ENCODE assay signal across 15 cellular contexts in the genomic region with DNA sequence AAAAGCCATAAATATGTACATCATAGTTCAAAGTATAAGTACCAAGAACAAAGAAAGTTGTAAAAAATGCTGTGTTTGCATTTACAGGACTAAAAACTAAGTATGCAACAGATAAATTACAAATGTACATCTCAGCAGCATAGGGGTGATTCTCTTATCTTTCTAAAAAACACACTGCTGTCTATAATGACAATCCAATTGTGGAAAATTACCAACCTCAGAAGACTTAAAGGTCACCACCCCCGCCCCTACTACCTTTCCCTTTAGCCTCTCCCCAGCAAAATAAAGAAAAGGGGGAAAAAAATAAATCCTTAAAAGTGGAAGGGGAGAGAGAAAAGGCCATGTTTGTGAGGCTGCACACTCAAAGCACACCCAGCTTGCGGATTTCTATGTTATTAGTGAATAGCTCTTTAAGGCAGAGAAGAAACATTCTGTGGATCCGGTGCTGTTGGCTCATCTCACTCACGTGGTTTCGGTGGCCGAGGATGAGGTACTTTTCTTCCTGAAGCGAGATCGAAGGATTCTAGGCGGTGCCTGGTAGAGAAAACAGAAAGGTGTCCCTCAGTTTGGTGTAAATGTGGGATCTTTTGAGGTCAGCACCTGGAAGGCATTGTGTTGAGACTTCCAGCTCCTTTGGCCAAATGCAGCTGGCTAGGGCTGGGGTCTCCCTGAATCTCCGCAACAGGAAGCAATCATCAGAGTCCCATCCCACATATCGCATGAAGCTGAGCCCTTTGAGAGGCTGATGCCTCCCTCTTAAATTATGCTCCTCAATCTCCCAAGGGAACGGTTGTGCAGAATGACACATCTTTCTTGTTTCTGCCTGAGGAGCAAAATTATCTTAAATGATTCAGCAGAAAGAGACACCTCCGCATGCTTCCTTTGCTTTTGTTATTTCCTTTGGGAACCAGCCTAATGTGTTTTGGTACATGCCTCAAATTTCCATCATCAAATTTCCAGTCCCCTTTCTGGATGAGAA. TPM values are rescaled to one million over a fixed set of nuclear protein-coding genes. Genes with fewer than 3 reads are reported as not detected.
DNase-seq lines count a peak whose midpoint lies in the region; ATAC-seq, FAIRE-seq and TF ChIP-seq lines count a peak whose summit lies in the region.
"Had no signal": no experiment of that assay in that cellular context is flagged by ENCODE, and none has a peak within 500 bp of the region (broad histone marks: within the 10 kb centered on the region; RNA-seq: fewer than 3 reads in every experiment).

No MANE protein-coding gene starts in this region.

- no peak for FAIRE-seq in astrocyte (lab: Jason Lieb, UNC)

- H3K56ac ChIP-seq in IMR-90 (ENCODE audit: extremely low read depth, insufficient read depth, low read length): no peak overlapping the region

- no peak overlapping the region for H2BK15ac ChIP-seq in IMR-90 (ENCODE audit: low read depth, low read length)

- H3K36me3 Mint-ChIP-seq in astrocyte (ENCODE audit: low read depth, unreplicated experiment): peaks cover 3% of the 10 kb centered on the region
- H3K36me3 Mint-ChIP-seq in activated CD8-positive, alpha-beta memory T cell treated with anti-CD3 and anti-CD28 coated beads, Interleukin-2, amount 10 ng/mL, durations not matched to agents 7 days and 5 days: peaks cover 18% of the 10 kb centered on the region

- in situ Hi-C loops in IMR-90 (cut with MboI; ENCODE audit: low sequenced_read_pairs): no loop called here

- H4K20me1 ChIP-seq in IMR-90 (ENCODE audit: insufficient read depth, low read length) (no peaks in the 10 kb centered on the region), astrocyte (ENCODE audit: insufficient read depth, low read length) (no peaks in the 10 kb centered on the region)

- H2AK9ac ChIP-seq in IMR-90 (replicated peaks; ENCODE audit: low read depth, low read length, poor library complexity): no peak overlapping the region

- dilution Hi-C loops in IMR-90 (cut with HindIII; ENCODE audit: low sequenced_read_pairs, unreplicated experiment): no loop called here

- TF ChIP-seq CTCF in AG04449 (IDR thresholded peaks at IDR 0.05; ENCODE audit: insufficient read depth, low read length, missing control alignments): no peak
- TF ChIP-seq CTCF in IMR-90 (conservative IDR thresholded peaks at IDR 0.05; ENCODE audit: low read depth, low read length): no peak
- no peak for TF ChIP-seq CTCF in astrocyte (IDR thresholded peaks at IDR 0.05; ENCODE audit: insufficient read depth, low read depth, low read length)

- H2BK20ac ChIP-seq in IMR-90 (ENCODE audit: low read depth, low read length): no peak overlapping the region

- no peak overlapping the region for H3K14ac ChIP-seq in IMR-90 (replicated peaks; ENCODE audit: low read depth, low read length)

- H3K4me3 ChIP-seq in AG04449 (ENCODE audit: low read depth, low read length) (peak overlapping the region; percentile 36), IMR-90 (ENCODE audit: insufficient read depth, low read depth, low read length) (no peak overlapping the region), astrocyte (ENCODE audit: insufficient read depth, low read depth, low read length) (no peak overlapping the region)
- H3K4me3 ChIP-seq: stomach had no signal

- no peak overlapping the region for H2AK5ac ChIP-seq in IMR-90 (ENCODE audit: low read depth, low read length)

- no peak overlapping the region for H3K4ac ChIP-seq in IMR-90 (ENCODE audit: low read depth, low read length)

- H2BK120ac ChIP-seq in IMR-90 (ENCODE audit: low read depth, low read length): no peak overlapping the region

- no peak overlapping the region for H3K27ac Mint-ChIP-seq in astrocyte (ENCODE audit: unreplicated experiment)
- H3K27ac Mint-ChIP-seq in activated CD8-positive, alpha-beta memory T cell treated with anti-CD3 and anti-CD28 coated beads, Interleukin-2, amount 10 ng/mL, durations not matched to agents 7 days and 5 days: no peak overlapping the region
- H3K27ac Mint-ChIP-seq: T-helper 2 cell treated with Interferon-gamma antibody and Interleukin-4, amounts not matched to agents 5 μg/mL and 100 μg/mL, for 36 hours had no signal

- no TSS peak for BruUV-seq in IMR-90 (replicated peaks; lab: Mats Ljungman, UMichigan)

- no peaks in the 10 kb centered on the region for H3K9me1 ChIP-seq in IMR-90 (ENCODE audit: insufficient read depth, low read length)

- H4K91ac ChIP-seq in IMR-90 (ENCODE audit: insufficient read depth, low read depth, low read length): no peak overlapping the region

- CTCF ChIA-PET in AG04449 (lab: Yijun Ruan, JAX): interaction anchor here (1.4 to 12.2 kb wide), 2 partner anchors 9 to 153 kb away, joined by 3 to 195 read pairs; no protein-coding TSS in a partner anchor
- CTCF ChIA-PET in IMR-90 (lab: Yijun Ruan, JAX): no interaction called here
- CTCF ChIA-PET in activated CD8-positive, alpha-beta memory T cell treated with anti-CD3 and anti-CD28 coated beads, Interleukin-2, amount 10 ng/mL, durations not matched to agents 7 days and 5 days (lab: Charles Lee): no interaction called here

- H3K27me3 ChIP-seq in IMR-90 (ENCODE audit: control insufficient read depth, insufficient read depth, low read length): no peaks in the 10 kb centered on the region
- H3K27me3 ChIP-seq in astrocyte (ENCODE audit: insufficient read depth, low read length): no peaks in the 10 kb centered on the region
- H3K27me3 ChIP-seq: stomach had no signal

- no peaks in the 10 kb centered on the region for H3K79me2 ChIP-seq in astrocyte (ENCODE audit: insufficient read depth, low read length)

- TF ChIP-seq RAD21 in IMR-90 (IDR thresholded peaks at IDR 0.05; ENCODE audit: low read length): no peak

- intact Hi-C loops in IMR-90 (cut with micrococcal nuclease): no loop called here

- H4K8ac ChIP-seq in IMR-90 (ENCODE audit: low read depth in 2 of 2, low read length in 2 of 2): no peak overlapping the region

- H3K9me3 ChIP-seq in IMR-90 (ENCODE audit: control insufficient read depth, insufficient read depth, low read length): no peaks in the 10 kb centered on the region
- no peaks in the 10 kb centered on the region for H3K9me3 ChIP-seq in astrocyte (ENCODE audit: insufficient read depth, low read depth, low read length)
- H3K9me3 ChIP-seq: stomach had no signal

- DNase-seq in AG04449 (ENCODE audit: low read depth, low spot score): peak; percentile 55
- no peak for DNase-seq in IMR-90
- peak; percentile 36 for DNase-seq in astrocyte (ENCODE audit: low read depth)
- DNase-seq in middle frontal gyrus (ENCODE audit: extremely low spot score, low spot score): peak; percentile 34
- DNase-seq in activated CD4-positive, CD25-positive, alpha-beta regulatory T cell (lab: John Stamatoyannopoulos, UW): no peak
- DNase-seq in NCI-H2029 treated with DMSO at 0.1 percent for 48 hours (lab: John Stamatoyannopoulos, UW): no peak
- no peak for DNase-seq in activated CD8-positive, alpha-beta memory T cell treated with anti-CD3 and anti-CD28 coated beads, Interleukin-2, amount 10 ng/mL, durations not matched to agents 7 days and 5 days
- DNase-seq: CD4-positive, alpha-beta memory T cell; islet precursor cell; stimulated activated CD4-positive, alpha-beta T cell treated with anti-CD3 and anti-CD28 coated beads, Interleukin-1b, Interleukin-23, amount 100 ng/mL, for 48 hours; stomach had no signal

- H3K9ac ChIP-seq in IMR-90 (ENCODE audit: low read depth, low read length) (no peak overlapping the region), astrocyte (ENCODE audit: low read length) (peak overlapping the region; percentile 21)

- ATAC-seq in IMR-90 (ENCODE audit: low read depth): no peak
- ATAC-seq in activated CD8-positive, alpha-beta memory T cell treated with anti-CD3 and anti-CD28 coated beads, Interleukin-2, amount 10 ng/mL, durations not matched to agents 7 days and 5 days: no peak
- ATAC-seq in activated CD4-positive, CD25-positive, alpha-beta regulatory T cell treated with anti-CD3 and anti-CD28 coated beads, Interleukin-2, amount 50 U/mL, for 24 hours: no peak

- H3K27ac ChIP-seq in IMR-90 (ENCODE audit: insufficient read depth, low read length): no peak overlapping the region
- H3K27ac ChIP-seq in astrocyte (ENCODE audit: low read depth, low read length): no peak overlapping the region
- H3K27ac ChIP-seq: epithelial cell of prostate, stomach had no signal

- H3K27me3 Mint-ChIP-seq in astrocyte (ENCODE audit: low read depth, unreplicated experiment): no peaks in the 10 kb centered on the region
- H3K27me3 Mint-ChIP-seq in activated CD8-positive, alpha-beta memory T cell treated with anti-CD3 and anti-CD28 coated beads, Interleukin-2, amount 10 ng/mL, durations not matched to agents 7 days and 5 days: no peaks in the 10 kb centered on the region
- H3K27me3 Mint-ChIP-seq: CD4-positive, alpha-beta memory T cell had no signal

- no peaks in the 10 kb centered on the region for H3K79me1 ChIP-seq in IMR-90 (ENCODE audit: low read depth in 1 of 2, low read length in 2 of 2)

- H2BK5ac ChIP-seq in IMR-90 (ENCODE audit: low read depth, low read length, poor library complexity, severe bottlenecking): no peak overlapping the region

- POLR2A ChIA-PET in AG04449 (lab: Yijun Ruan, JAX) (interaction anchor here (0.6 to 0.7 kb wide), 2 partner anchors 156 to 531 kb away, joined by 3 read pairs; no protein-coding TSS in a partner anchor), IMR-90 (lab: Charles Lee; ENCODE audit: unreplicated experiment) (no interaction called here)

- H3K4me2 ChIP-seq in IMR-90 (ENCODE audit: low read depth, low read length): no peak overlapping the region
- H3K4me2 ChIP-seq in astrocyte (ENCODE audit: low read length): peak overlapping the region; percentile 68

- H3K4me1 Mint-ChIP-seq in astrocyte (ENCODE audit: low read depth, unreplicated experiment): peaks cover 6% of the 10 kb centered on the region
- H3K4me1 Mint-ChIP-seq in activated CD8-positive, alpha-beta memory T cell treated with anti-CD3 and anti-CD28 coated beads, Interleukin-2, amount 10 ng/mL, durations not matched to agents 7 days and 5 days: peaks cover 15% of the 10 kb centered on the region
- H3K4me1 Mint-ChIP-seq: neural crest cell had no signal

- H3K36me3 ChIP-seq in IMR-90 (ENCODE audit: control insufficient read depth, insufficient read depth, low read length) (peaks cover 4% of the 10 kb centered on the region), astrocyte (ENCODE audit: insufficient read depth, low read length) (peaks cover 7% of the 10 kb centered on the region)

- H3K18ac ChIP-seq in IMR-90 (ENCODE audit: low read depth, low read length): no peak overlapping the region

- H2AFZ ChIP-seq in IMR-90 (replicated peaks; ENCODE audit: low read length, poor library complexity) (peak overlapping the region; percentile 38), astrocyte (ENCODE audit: low read depth, low read length) (peak overlapping the region; percentile 11)

- WGBS in IMR-90 (ENCODE audit: extremely low coverage in 2 of 2, insufficient read length in 1 of 2), 2 experiments: 80% methylated on average over 4 of the region's 13 CpGs; no CpG with 5 or more reads in 1 of the 2 experiments

- H3K4me1 ChIP-seq in IMR-90 (ENCODE audit: control insufficient read depth, insufficient read depth, low read length) (no peaks in the 10 kb centered on the region; the same call in 1 of the 2 replicates), astrocyte (ENCODE audit: insufficient read depth, low read length) (no peaks in the 10 kb centered on the region)

- no peak for TF ChIP-seq POLR2A in IMR-90 (IDR thresholded peaks at IDR 0.05; ENCODE audit: low read depth, low read length)

- H4K5ac ChIP-seq in IMR-90 (ENCODE audit: low read depth, low read length): no peak overlapping the region

- H3K9me3 Mint-ChIP-seq in astrocyte (ENCODE audit: unreplicated experiment): no peaks in the 10 kb centered on the region
- peaks cover 7% of the 10 kb centered on the region for H3K9me3 Mint-ChIP-seq in activated CD8-positive, alpha-beta memory T cell treated with anti-CD3 and anti-CD28 coated beads, Interleukin-2, amount 10 ng/mL, durations not matched to agents 7 days and 5 days (ENCODE audit: low read depth)
- H3K9me3 Mint-ChIP-seq: CD4-positive, alpha-beta memory T cell; neural crest cell had no signal

- H3K23ac ChIP-seq in IMR-90 (ENCODE audit: low read depth, low read length): no peak overlapping the region

- H3K4me3 Mint-ChIP-seq in astrocyte (ENCODE audit: unreplicated experiment): no peak overlapping the region
- H3K4me3 Mint-ChIP-seq in activated CD8-positive, alpha-beta memory T cell treated with anti-CD3 and anti-CD28 coated beads, Interleukin-2, amount 10 ng/mL, durations not matched to agents 7 days and 5 days: no peak overlapping the region
- H3K4me3 Mint-ChIP-seq: CD4-positive, alpha-beta memory T cell; neural crest cell; T-helper 2 cell treated with Interferon-gamma antibody and Interleukin-4, amounts not matched to agents 5 μg/mL and 100 μg/mL, for 36 hours had no signal

RNA-seq across cellular contexts. Expression of a gene that starts 17.6 kb away (rescaled TPM):
- 26.7 and 64.0 TPM in 2 replicates for total RNA-seq in IMR-90 (2012; rRNA removed)
- polyA plus RNA-seq in IMR-90 (2012; rRNA removed): 37.6 and 48.7 TPM in 2 replicates
- polyA plus RNA-seq in IMR-90 (2012; cell fraction: cytosol; rRNA removed): 12.7 and 13.9 TPM in 2 replicates
- 3.7 and 9.4 TPM in 2 replicates for polyA plus RNA-seq in IMR-90 (2012; cell fraction: nucleus; rRNA removed; ENCODE audit: low replicate concordance)
- total RNA-seq in astrocyte: 31.4 and 35.2 TPM in 2 replicates
- total RNA-seq in activated CD8-positive, alpha-beta memory T cell treated with anti-CD3 and anti-CD28 coated beads, Interleukin-2, amount 10 ng/mL, durations not matched to agents 7 days and 5 days: 10 to 100 TPM; 46.3 to 66.3 TPM

RNA-seq across cellular contexts. Expression of a gene that starts 21.6 kb away (rescaled TPM):
- 87.3 and 90.0 TPM in 2 replicates for total RNA-seq in IMR-90 (2012; rRNA removed)
- 41.0 and 50.5 TPM in 2 replicates for polyA plus RNA-seq in IMR-90 (2012; rRNA removed)
- 14.0 and 31.8 TPM in 2 replicates for polyA plus RNA-seq in IMR-90 (2012; cell fraction: cytosol; rRNA removed)
- polyA plus RNA-seq in IMR-90 (2012; cell fraction: nucleus; rRNA removed; ENCODE audit: low replicate concordance): 12.0 and 46.2 TPM in 2 replicates
- 99.3 and 99.4 TPM in 2 replicates for total RNA-seq in astrocyte
- total RNA-seq in activated CD8-positive, alpha-beta memory T cell treated with anti-CD3 and anti-CD28 coated beads, Interleukin-2, amount 10 ng/mL, durations not matched to agents 7 days and 5 days: 100 to 1,000 TPM; 130 to 162 TPM

Comparison
In these comparisons a context has a peak if more than half of its experiments do, and no peak if none do; other contexts are left out.
1. DNase-seq: peak in AG04449 (single experiment), astrocyte (single experiment) and middle frontal gyrus (single experiment); none in IMR-90 (single experiment), activated CD4-positive, CD25-positive, alpha-beta regulatory T cell (0 of 4), NCI-H2029 treated with DMSO at 0.1 percent for 48 hours (single experiment) and activated CD8-positive, alpha-beta memory T cell treated with anti-CD3 and anti-CD28 coated beads, Interleukin-2, amount 10 ng/mL, durations not matched to agents 7 days and 5 days (single experiment).